In the genomic region with DNA sequence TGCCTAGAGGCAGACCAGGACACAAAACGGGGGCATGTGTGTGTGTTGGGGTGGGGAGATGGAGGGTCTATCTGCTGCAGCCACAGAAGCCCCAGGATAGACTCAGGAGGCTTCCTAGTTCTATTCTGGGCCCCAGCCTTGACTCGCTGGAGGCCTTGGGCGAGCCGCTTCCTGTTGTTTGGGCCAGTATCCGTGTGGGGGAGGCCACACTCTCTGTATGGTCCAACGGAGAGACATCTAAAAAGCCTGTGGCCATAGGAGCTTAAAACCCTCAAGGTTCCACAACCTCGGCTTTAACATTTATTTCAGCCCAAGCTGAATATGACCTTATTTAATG, we compare ENCODE assay signal across 10 cellular contexts. TPM values are rescaled to one million over a fixed set of nuclear protein-coding genes. Genes with fewer than 3 reads are reported as not detected.
DNase-seq lines count a peak whose midpoint lies in the region; ATAC-seq and TF ChIP-seq lines count a peak whose summit lies in the region.
"Had no signal": no experiment of that assay in that cellular context is flagged by ENCODE, and none has a peak within 500 bp of the region (broad histone marks: within the 10 kb centered on the region; RNA-seq: fewer than 3 reads in every experiment).

No MANE protein-coding gene starts in this region.

- H3K4me3 ChIP-seq in adrenal gland (no peak overlapping the region), muscle layer of duodenum (ENCODE audit: low read depth in 1 of 2, low read length in 2 of 2) (no peak overlapping the region)

- peaks cover 6% of the 10 kb centered on the region for H3K36me3 Mint-ChIP-seq in Calu3 (ENCODE audit: insufficient read depth, unreplicated experiment)

- no peak for TF ChIP-seq POLR2A in adrenal gland (IDR thresholded peaks at IDR 0.05)

- H3K9me3 ChIP-seq in adrenal gland (replicated peaks in 1 of 3): no peaks in the 10 kb centered on the region
- H3K9me3 ChIP-seq in muscle layer of duodenum (ENCODE audit: control insufficient read depth in 1 of 2, low read length in 2 of 2): no peaks in the 10 kb centered on the region

- intact Hi-C loops in adrenal gland (cut with DNase I): loop anchor here in 1 of 2 donors (5.0 kb wide), 1 partner anchor 119 kb away; no protein-coding TSS in a partner anchor
- intact Hi-C loops in Calu3 (cut with micrococcal nuclease; ENCODE audit: unreplicated experiment): loop anchor here (5.0 kb wide), 1 partner anchor 119 kb away; no protein-coding TSS in a partner anchor

- no peaks in the 10 kb centered on the region for H3K27me3 ChIP-seq in adrenal gland
- H3K27me3 ChIP-seq in muscle layer of duodenum (ENCODE audit: low read depth, low read length): no peaks in the 10 kb centered on the region

- CTCF ChIA-PET in Calu3 (lab: Charles Lee): no interaction called here

- no peaks in the 10 kb centered on the region for H3K4me1 Mint-ChIP-seq in Calu3 (ENCODE audit: low read depth, unreplicated experiment)

- H3K4me1 ChIP-seq in adrenal gland (replicated peaks in 1 of 2): peaks cover 13 to 36% of the 10 kb centered on the region in 2 donors
- H3K4me1 ChIP-seq in muscle layer of duodenum (ENCODE audit: control insufficient read depth in 1 of 2, insufficient read depth in 2 of 2, low read length in 2 of 2): peaks cover 7 to 22% of the 10 kb centered on the region in 2 donors

- peak overlapping the region in 4 of 5 donors; percentile 5 to 86 (median 56) for H3K27ac ChIP-seq in adrenal gland
- H3K27ac ChIP-seq in muscle layer of duodenum (ENCODE audit: low read length): peak overlapping the region; percentile 20

- TF ChIP-seq CTCF in adrenal gland (IDR thresholded peaks at IDR 0.05): no peak
- TF ChIP-seq CTCF in Calu3 (IDR thresholded peaks at IDR 0.05; ENCODE audit: unreplicated experiment): no peak

- BruUV-seq in Calu3 (replicated peaks; lab: Mats Ljungman, UMichigan): no TSS peak

- H3K36me3 ChIP-seq in adrenal gland (replicated peaks in 1 of 2) (no peaks in the 10 kb centered on the region), muscle layer of duodenum (ENCODE audit: control insufficient read depth in 1 of 2, insufficient read depth in 2 of 2, low read length in 2 of 2) (no peaks in the 10 kb centered on the region)

- H3K27ac Mint-ChIP-seq in Calu3 (ENCODE audit: unreplicated experiment): no peak overlapping the region

- 13 to 38% (median 23%) methylated on average over 7 of the region's 7 CpGs for WGBS in adrenal gland, 4 donors

- peak; percentile 41 for ATAC-seq in HG03095 (IDR thresholded peaks at IDR 0.05; ENCODE audit: unreplicated experiment)

- no peak overlapping the region for H3K4me3 Mint-ChIP-seq in Calu3 (ENCODE audit: low read depth, unreplicated experiment)
- H3K4me3 Mint-ChIP-seq: neural crest cell had no signal

- no peaks in the 10 kb centered on the region for H3K27me3 Mint-ChIP-seq in Calu3 (ENCODE audit: unreplicated experiment)

- peak; percentile 88 for DNase-seq in GDM1 (lab: John Stamatoyannopoulos, UW)
- peak in 5 of 7 donors; percentile 38 to 71 (median 64) for DNase-seq in adrenal gland
- no peak for DNase-seq in Calu3
- DNase-seq in HK-2 (ENCODE audit: unreplicated experiment): no peak
- DNase-seq in activated gamma-delta T cell treated with Interleukin-2 at 50 U/mL for 16 hours: no peak
- DNase-seq in NCI-H1105 (lab: John Stamatoyannopoulos, UW): no peak
- DNase-seq: NCI-H2081 treated with DMSO at 0.1 percent for 48 hours had no signal

- H3K9me3 Mint-ChIP-seq in Calu3 (ENCODE audit: low read depth, unreplicated experiment): no peaks in the 10 kb centered on the region
- H3K9me3 Mint-ChIP-seq: neural crest cell had no signal

RNA-seq across cellular contexts. Expression of gene POC1A, which starts 32.8 kb away (rescaled TPM):
- total RNA-seq in adrenal gland (1 to 10 TPM; 2.9 to 8.4 (median 5.5) TPM), Calu3 (2022) (26.4 and 26.9 TPM in 2 replicates)
- polyA plus RNA-seq in adrenal gland: 1 to 10 TPM; 2.0 to 6.4 (median 2.8) TPM

Comparison
In these comparisons a context has a peak if more than half of its experiments do, and no peak if none do; other contexts are left out.
1. DNase-seq: peak in GDM1 (single experiment) and adrenal gland (5 of 7); none in Calu3 (single experiment), HK-2 (single experiment), activated gamma-delta T cell treated with Interleukin-2 at 50 U/mL for 16 hours (single experiment) and NCI-H1105 (single experiment).